Comparison of ENCODE assay signal across 21 cellular contexts in the genomic region with DNA sequence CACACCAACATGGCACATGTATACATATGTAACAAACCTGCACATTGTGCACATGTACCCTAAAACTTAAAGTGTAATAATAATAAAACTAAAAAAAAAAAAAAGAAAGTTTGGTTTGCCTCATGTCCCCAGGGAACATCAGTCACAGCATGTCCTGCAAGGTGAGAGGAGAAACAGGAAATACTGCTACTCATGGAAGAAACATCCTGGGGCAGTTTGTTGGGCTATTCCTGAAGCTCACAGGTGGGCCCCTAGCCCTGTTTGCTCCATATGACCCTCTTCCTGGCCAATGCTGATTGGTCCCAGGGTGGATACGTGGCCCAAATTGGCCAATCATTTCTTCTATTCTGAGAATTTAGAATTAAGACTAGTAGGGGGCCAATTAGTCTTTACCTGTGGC.
A peak's percentile ranks its signal among the peaks of the same experiment; 100 is the strongest.
DNase-seq lines count a peak whose midpoint lies in the region; ATAC-seq, FAIRE-seq and TF ChIP-seq lines count a peak whose summit lies in the region.
"Had no signal": no experiment of that assay in that cellular context is flagged by ENCODE, and none has a peak within 500 bp of the region (broad histone marks: within the 10 kb centered on the region; RNA-seq: fewer than 3 reads in every experiment).

No MANE protein-coding gene starts in this region.

- peaks cover 33% of the 10 kb centered on the region for H3K4me1 ChIP-seq in BLaER1
- peaks cover 3% of the 10 kb centered on the region; the same call in 1 of the 2 replicates for H3K4me1 ChIP-seq in GM12878 (ENCODE audit: control insufficient read depth, insufficient read depth, low read length)
- peaks cover 7 to 8% of the 10 kb centered on the region in 2 donors for H3K4me1 ChIP-seq in neuronal stem cell (ENCODE audit: control insufficient read depth in 2 of 2, insufficient read depth in 1 of 2, low read depth in 1 of 2, low read length in 2 of 2)
- H3K4me1 ChIP-seq: Caco-2 had no signal

- TF ChIP-seq POLR2A in GM12878 (IDR thresholded peaks at IDR 0.05; ENCODE audit: low read depth, low read length) = no peak

- H3K23ac ChIP-seq in neuronal stem cell (ENCODE audit: low read depth, low read length, poor library complexity) = no peak overlapping the region

- CTCF ChIA-PET in GM12878 (lab: Yijun Ruan, JAX) = interaction anchor here (0.6 kb wide), 1 partner anchor 37 kb away, joined by 3 read pairs; no protein-coding TSS in a partner anchor

- no peak overlapping the region for H2AFZ ChIP-seq in GM12878 (ENCODE audit: control insufficient read depth, low read depth, low read length)
- no peak overlapping the region for H2AFZ ChIP-seq in neuronal stem cell (ENCODE audit: low read length)
- H2AFZ ChIP-seq: GM23338 had no signal

- H3K9me3 ChIP-seq in BLaER1 (no peaks in the 10 kb centered on the region), GM12878 (replicated peaks; ENCODE audit: control insufficient read depth, insufficient read depth, low read length) (no peaks in the 10 kb centered on the region; the same call in 2 of the 3 replicates), neuronal stem cell (replicated peaks in 1 of 2; ENCODE audit: control insufficient read depth in 2 of 2, insufficient read depth in 1 of 2, low read depth in 1 of 2, low read length in 2 of 2) (peaks cover 0 to 3% of the 10 kb centered on the region in 2 donors)
- H3K9me3 ChIP-seq: Caco-2 had no signal

- no peak overlapping the region for H2BK5ac ChIP-seq in neuronal stem cell (ENCODE audit: low read length)

- H4K8ac ChIP-seq in neuronal stem cell (ENCODE audit: low read depth, low read length) = no peak overlapping the region

- SMC1A ChIA-PET in GM12878 (lab: Charles Lee; ENCODE audit: uncharacterized antibody, unreplicated experiment) = no interaction called here

- no peak for TF ChIP-seq RAD21 in GM12878 (IDR thresholded peaks at IDR 0.05; ENCODE audit: insufficient read depth, low read depth, low read length)

- H3K4me3 ChIP-seq in BLaER1 = no peak overlapping the region
- no peak overlapping the region for H3K4me3 ChIP-seq in GM12878
- H3K4me3 ChIP-seq in epithelial cell of esophagus (ENCODE audit: low read length) = no peak overlapping the region
- no peak overlapping the region for H3K4me3 ChIP-seq in neuronal stem cell (ENCODE audit: low read length in 2 of 2)
- H3K4me3 ChIP-seq: GM23338 had no signal

- no peak overlapping the region for H2BK120ac ChIP-seq in neuronal stem cell (ENCODE audit: low read depth, low read length)

- H4K91ac ChIP-seq in neuronal stem cell (ENCODE audit: low read depth, low read length, poor library complexity) = no peak overlapping the region

- H2BK12ac ChIP-seq in neuronal stem cell (ENCODE audit: low read length) = no peak overlapping the region

- ATAC-seq in GM12878 = no peak
- ATAC-seq in HG02588 (IDR thresholded peaks at IDR 0.05; ENCODE audit: unreplicated experiment) = no peak
- ATAC-seq: GM23338, HCT116 had no signal

- intact Hi-C loops in GM12878 (cut with micrococcal nuclease; ENCODE audit: unreplicated experiment) = no loop called here

- H3K79me1 ChIP-seq in neuronal stem cell (ENCODE audit: low read depth, low read length) = peaks cover 3% of the 10 kb centered on the region

- H3K18ac ChIP-seq in neuronal stem cell (ENCODE audit: low read length) = no peak overlapping the region

- H3K4me2 ChIP-seq in BLaER1 (peak overlapping the region; percentile 25), GM12878 (ENCODE audit: control insufficient read depth, insufficient read depth) (no peak overlapping the region), neuronal stem cell (ENCODE audit: insufficient read depth, low read length, poor library complexity, severe bottlenecking) (no peak overlapping the region)
- H3K4me2 ChIP-seq: GM23338 had no signal

- H2BK15ac ChIP-seq in neuronal stem cell (ENCODE audit: low read length) = no peak overlapping the region

- BruUV-seq in GM12878 (replicated peaks; lab: Mats Ljungman, UMichigan) = no TSS peak

- H3K27ac ChIP-seq in BLaER1 (no peak overlapping the region), GM12878 (ENCODE audit: control insufficient read depth, insufficient read depth) (no peak overlapping the region), neuronal stem cell (replicated peaks; ENCODE audit: low read length) (no peak overlapping the region)
- H3K27ac ChIP-seq: 22Rv1 had no signal

- DNase-seq in HPDE6-E6E7 (ENCODE audit: extremely low spot score) (peak; percentile 20), GM12878 (ENCODE audit: low read depth, low spot score) (no peak), epithelial cell of esophagus (ENCODE audit: low read depth) (peak; percentile 64), neuronal stem cell (ENCODE audit: low spot score) (no peak), dermis blood vessel endothelial cell (no peak)
- no peak for DNase-seq in activated T-cell treated with anti-CD3 and anti-CD28 coated beads, Interleukin-2, amount 50 U/mL, for 48 hours
- DNase-seq: C1 segment of cervical spinal cord; Caco-2; CD4-positive, alpha-beta memory T cell; DMS153; DMS79; EL; GF-D8; H9 had no signal

- in situ Hi-C loops in GM12878 (cut with MboI) = no loop called here

- H3K79me2 ChIP-seq in GM12878 (ENCODE audit: control insufficient read depth, insufficient read depth, low read length) = no peaks in the 10 kb centered on the region

- no peak overlapping the region for H2AK5ac ChIP-seq in neuronal stem cell (ENCODE audit: low read depth, low read length)

- 54% methylated on average over 1 of the region's 1 CpG for WGBS in GM12878 (ENCODE audit: insufficient coverage, insufficient replicate concordance, low lambda C conversion rate, missing lambda C conversion rate)
- no CpG with 5 or more reads among the region's 1 CpG for WGBS in neuronal stem cell (ENCODE audit: extremely low coverage in 2 of 2, insufficient read length in 2 of 2, insufficient replicate concordance in 1 of 2), 2 donors

- POLR2A ChIA-PET in GM12878 (lab: Charles Lee) = no interaction called here

- H3K36me3 ChIP-seq in BLaER1 = no peaks in the 10 kb centered on the region
- peaks cover 3 to 13% of the 10 kb centered on the region in 2 experiments; a peak in 3 of 4 replicates for H3K36me3 ChIP-seq in GM12878 (ENCODE audit: control insufficient read depth in 2 of 2, insufficient read depth in 2 of 2, low read length in 1 of 2)
- H3K36me3 ChIP-seq in neuronal stem cell (replicated peaks in 1 of 2; ENCODE audit: control insufficient read depth in 2 of 2, insufficient read depth in 2 of 2, low read length in 2 of 2) = peaks cover 0 to 6% of the 10 kb centered on the region in 2 donors

- H3K27me3 ChIP-seq in BLaER1 = no peaks in the 10 kb centered on the region
- H3K27me3 ChIP-seq in GM12878 (replicated peaks in 1 of 2; ENCODE audit: control insufficient read depth in 2 of 2, insufficient read depth in 2 of 2, low read length in 1 of 2) = no peaks in the 10 kb centered on the region
- H3K27me3 ChIP-seq in neuronal stem cell (ENCODE audit: control insufficient read depth in 3 of 3, insufficient read depth in 3 of 3, low read depth in 1 of 3, low read length in 3 of 3) = peaks cover 0 to 4% (median 0%) of the 10 kb centered on the region in 3 experiments

- H3K9ac ChIP-seq in BLaER1 (no peak overlapping the region), GM12878 (ENCODE audit: control insufficient read depth, insufficient read depth, low read length) (no peak overlapping the region), neuronal stem cell (ENCODE audit: low read depth, low read length, poor library complexity) (no peak overlapping the region)

- H4K20me1 ChIP-seq in BLaER1 (no peaks in the 10 kb centered on the region), GM12878 (ENCODE audit: control insufficient read depth, insufficient read depth) (no peaks in the 10 kb centered on the region)

- no peak for TF ChIP-seq EP300 in GM12878 (IDR thresholded peaks at IDR 0.05; ENCODE audit: borderline replicate concordance in 1 of 2, control insufficient read depth in 1 of 2, low read depth in 2 of 2, low read length in 2 of 2)

- no peak for FAIRE-seq in GM12878 (lab: Jason Lieb, UNC)
- FAIRE-seq: A204.1, GM12892 had no signal

- RAD21 ChIA-PET in GM12878 (lab: Charles Lee; ENCODE audit: unreplicated experiment) = no interaction called here

- no peak overlapping the region for H3K4ac ChIP-seq in neuronal stem cell (ENCODE audit: low read length)

- no peak for TF ChIP-seq CTCF in GM12878 (IDR thresholded peaks at IDR 0.05 in 2 of 3, conservative IDR thresholded peaks at IDR 0.05 in 1 of 3; ENCODE audit: control insufficient read depth in 2 of 3, extremely low read depth in 1 of 3, insufficient read depth in 1 of 3, low read depth in 3 of 3, low read length in 3 of 3)
- TF ChIP-seq CTCF in epithelial cell of esophagus (IDR thresholded peaks at IDR 0.05; ENCODE audit: insufficient read depth, low read depth, low read length, missing control alignments) = no peak

- no peak overlapping the region for H3K14ac ChIP-seq in neuronal stem cell (ENCODE audit: low read length)

TF ChIP-seq in GM12878, 131 proteins besides CTCF, POLR2A, EP300 and RAD21:
- TF ChIP-seq NR2F1 (conservative IDR thresholded peaks at IDR 0.05) (no peak), BACH1 (IDR thresholded peaks at IDR 0.05; ENCODE audit: borderline replicate concordance) (no peak), MEF2B (IDR thresholded peaks at IDR 0.05; ENCODE audit: partially characterized antibody, poor library complexity, severe bottlenecking) (peak; percentile 22), TARDBP (IDR thresholded peaks at IDR 0.05; ENCODE audit: borderline replicate concordance) (no peak)

Comparison
In these comparisons a context has a peak if more than half of its experiments do, and no peak if none do; other contexts are left out.
1. DNase-seq: peak in HPDE6-E6E7 (single experiment) and epithelial cell of esophagus (single experiment); none in GM12878 (single experiment), neuronal stem cell (single experiment), dermis blood vessel endothelial cell (single experiment) and activated T-cell treated with anti-CD3 and anti-CD28 coated beads, Interleukin-2, amount 50 U/mL, for 48 hours (0 of 2).